8 cellular contexts compared by ENCODE assay signal in genomic region chr4:168877779-168878491, GRCh38.
A peak's percentile ranks its signal among the peaks of the same experiment; 100 is the strongest.
DNase-seq lines count a peak whose midpoint lies in the region; ATAC-seq and TF ChIP-seq lines count a peak whose summit lies in the region.

No MANE protein-coding gene starts in this region.

- H3K4me1 ChIP-seq in esophagus muscularis mucosa, result peaks cover 57 to 100% (median 99%) of the 10 kb centered on the region in 4 donors
- peaks cover 8% of the 10 kb centered on the region for H3K4me1 ChIP-seq in neural progenitor cell

- TF ChIP-seq CTCF in WERI-Rb-1 (IDR thresholded peaks at IDR 0.05; ENCODE audit: low read depth, low read length) (peak; percentile 45), esophagus muscularis mucosa (IDR thresholded peaks at IDR 0.05) (no peak), neural progenitor cell (IDR thresholded peaks at IDR 0.05) (no peak)

- peaks cover 16% of the 10 kb centered on the region for H3F3A ChIP-seq in neural progenitor cell (ENCODE audit: low read depth)

- in situ Hi-C loops in ACHN (cut with HindIII; ENCODE audit: low pct_ligation_motif_present, low pct_unique_long_range_greater_than_20kb, low sequenced_read_pairs), result no loop called here

- H3K4me3 Mint-ChIP-seq in neural progenitor cell, result peak overlapping the region; percentile 69

- H3K27ac ChIP-seq in WERI-Rb-1, result peak overlapping the region; percentile 70
- H3K27ac ChIP-seq in esophagus muscularis mucosa (replicated peaks in 1 of 4), result peak overlapping the region; percentile 84 to 90 (median 87)
- H3K27ac ChIP-seq in neural progenitor cell, result no peak overlapping the region

- H3K27me3 ChIP-seq in WERI-Rb-1 (ENCODE audit: insufficient read depth, low read depth, severe bottlenecking) (no peaks in the 10 kb centered on the region), esophagus muscularis mucosa (no peaks in the 10 kb centered on the region), neural progenitor cell (peaks cover 5% of the 10 kb centered on the region)

- H3K9me3 ChIP-seq in WERI-Rb-1 (ENCODE audit: severe bottlenecking) (no peaks in the 10 kb centered on the region), esophagus muscularis mucosa (no peaks in the 10 kb centered on the region), neural progenitor cell (ENCODE audit: low read depth) (no peaks in the 10 kb centered on the region)

- peaks cover 12% of the 10 kb centered on the region for H3K4me1 Mint-ChIP-seq in neural progenitor cell

- peaks cover 7% of the 10 kb centered on the region for H3K27me3 Mint-ChIP-seq in neural progenitor cell (ENCODE audit: insufficient read depth, low read depth)

- peak overlapping the region; percentile 44 for H3K4me3 ChIP-seq in WERI-Rb-1 (ENCODE audit: low read depth, low read length)
- peak overlapping the region; percentile 53 to 64 (median 56) for H3K4me3 ChIP-seq in esophagus muscularis mucosa
- H3K4me3 ChIP-seq in neural progenitor cell, result peak overlapping the region; percentile 36

- no peak for TF ChIP-seq POLR2A in esophagus muscularis mucosa (IDR thresholded peaks at IDR 0.05; ENCODE audit: low read depth)

- H3K27ac Mint-ChIP-seq in neural progenitor cell, result no peak overlapping the region

- no peak overlapping the region for H2AFZ ChIP-seq in neural progenitor cell (replicated peaks)

- peaks cover 64% of the 10 kb centered on the region for H4K20me1 ChIP-seq in neural progenitor cell (ENCODE audit: low read depth)

- H3K4me2 ChIP-seq in neural progenitor cell, result peak overlapping the region; percentile 73

- intact Hi-C loops in esophagus muscularis mucosa (cut with DNase I), result loop anchor here (5.0 kb wide), 1 partner anchor 36 kb away; no protein-coding TSS in a partner anchor

- ATAC-seq in GM19452 (IDR thresholded peaks at IDR 0.05; ENCODE audit: unreplicated experiment), result peak; percentile 35
- no peak for ATAC-seq in HG03097 (IDR thresholded peaks at IDR 0.05; ENCODE audit: low FRiP score, unreplicated experiment)

- peaks cover 2% of the 10 kb centered on the region for H3K9me3 Mint-ChIP-seq in neural progenitor cell

- peaks cover 56% of the 10 kb centered on the region for H3K36me3 Mint-ChIP-seq in neural progenitor cell

- peaks cover 60% of the 10 kb centered on the region for H3K79me2 ChIP-seq in neural progenitor cell (ENCODE audit: low read depth)

- peaks cover 10% of the 10 kb centered on the region for H3K36me3 ChIP-seq in WERI-Rb-1
- peaks cover 13 to 44% (median 38%) of the 10 kb centered on the region in 4 donors for H3K36me3 ChIP-seq in esophagus muscularis mucosa
- peaks cover 5% of the 10 kb centered on the region for H3K36me3 ChIP-seq in neural progenitor cell

- TF ChIP-seq EP300 in esophagus muscularis mucosa (IDR thresholded peaks at IDR 0.05), result no peak

- DNase-seq in ACHN, result peak; percentile 53
- peak; percentile 82 for DNase-seq in WERI-Rb-1
- DNase-seq in esophagus muscularis mucosa (ENCODE audit: extremely low spot score), result no peak
- peak; percentile 78 for DNase-seq in neural progenitor cell (ENCODE audit: low spot score)
- no peak for DNase-seq in NCI-H2029 treated with DMSO at 0.1 percent for 48 hours (lab: John Stamatoyannopoulos, UW)
- DNase-seq in dedifferentiated amniotic fluid mesenchymal stem cell (ENCODE audit: extremely low spot score), result no peak

- WGBS in esophagus muscularis mucosa, result 14% methylated on average over 40 of the region's 99 CpGs

- no peak overlapping the region for H3K9ac ChIP-seq in neural progenitor cell

Comparison
In these comparisons a context has a peak if more than half of its experiments do, and no peak if none do; other contexts are left out.
1. DNase-seq: peak in ACHN (single experiment), WERI-Rb-1 (single experiment) and neural progenitor cell (single experiment); none in esophagus muscularis mucosa (single experiment), NCI-H2029 treated with DMSO at 0.1 percent for 48 hours (single experiment) and dedifferentiated amniotic fluid mesenchymal stem cell (single experiment).
2. Peak in every context shown above with its lines, with median percentiles within 50 percentile points of each other: H3K4me3 ChIP-seq.